Comparison of ENCODE assay signal across 1 cellular context in genomic region chr19:8641908-8642547, GRCh38.
TF ChIP-seq lines count a peak whose summit lies in the region.

No MANE protein-coding gene starts in this region.

TF ChIP-seq in K562, 482 proteins besides CTCF, POLR2A, EP300 and RAD21 (continued from another document):
- TF ChIP-seq HOXB6 (CRISPR knock-in tag; IDR thresholded peaks at IDR 0.05; ENCODE audit: borderline replicate concordance) (no peak), HMG20B (CRISPR knock-in tag; IDR thresholded peaks at IDR 0.05) (no peak), ADNP (tag; IDR thresholded peaks at IDR 0.05) (peak; percentile 15; the same call in 1 of the 2 replicates), PTTG1 (tag; IDR thresholded peaks at IDR 0.05; ENCODE audit: low read depth) (no peak)
